In the genomic region with DNA sequence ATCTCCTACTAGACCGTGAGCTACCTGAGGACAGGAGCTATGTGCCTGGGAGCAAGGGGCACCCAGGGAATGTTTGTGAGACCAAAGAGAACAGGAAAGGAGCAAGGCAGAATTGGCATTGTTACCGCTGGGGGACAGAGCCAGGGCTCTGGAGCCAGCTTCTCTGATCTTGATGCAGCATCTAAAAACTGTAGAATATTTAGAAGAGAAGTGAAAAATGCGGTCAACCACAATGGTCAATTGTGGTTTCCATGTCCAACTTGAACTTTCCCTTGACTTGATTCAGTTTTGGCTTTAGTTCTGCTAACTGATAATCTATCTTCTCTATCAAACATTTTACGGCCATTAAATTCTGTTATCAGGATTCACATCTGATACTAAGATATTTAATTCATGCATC, we compare ENCODE assay signal across 13 cellular contexts.
DNase-seq lines count a peak whose midpoint lies in the region; ATAC-seq, FAIRE-seq and TF ChIP-seq lines count a peak whose summit lies in the region.
"Had no signal": no experiment of that assay in that cellular context is flagged by ENCODE, and none has a peak within 500 bp of the region (broad histone marks: within the 10 kb centered on the region; RNA-seq: fewer than 3 reads in every experiment).

No MANE protein-coding gene starts in this region.

- H3K4me3 Mint-ChIP-seq in astrocyte (ENCODE audit: unreplicated experiment) (no peak overlapping the region), type B pancreatic cell (no peak overlapping the region)
- no peak overlapping the region for H3K4me3 Mint-ChIP-seq in naive thymus-derived CD4-positive, alpha-beta T cell
- H3K4me3 Mint-ChIP-seq: CD8-positive, alpha-beta memory T cell; T-helper 1 cell treated with Interleukin-12 subunit alpha and Interleukin-12 subunit beta and Interleukin-4 antibody, amounts not matched to agents 30 μg/mL and 1 μg/mL, for 36 hours had no signal

- CTCF ChIA-PET in naive thymus-derived CD4-positive, alpha-beta T cell (lab: Charles Lee) = no interaction called here

- no peaks in the 10 kb centered on the region for H3K9me3 ChIP-seq in astrocyte (ENCODE audit: insufficient read depth, low read depth, low read length)
- H3K9me3 ChIP-seq in naive thymus-derived CD4-positive, alpha-beta T cell (ENCODE audit: control insufficient read depth in 2 of 3, low read length in 3 of 3) = no peaks in the 10 kb centered on the region
- H3K9me3 ChIP-seq: gastrocnemius medialis, left lung had no signal

- TF ChIP-seq CTCF in astrocyte (IDR thresholded peaks at IDR 0.05; ENCODE audit: insufficient read depth, low read depth, low read length) (no peak), type B pancreatic cell (conservative IDR thresholded peaks at IDR 0.05) (no peak)

- H3K27ac ChIP-seq in astrocyte (ENCODE audit: low read depth, low read length) = no peak overlapping the region
- no peak overlapping the region for H3K27ac ChIP-seq in naive thymus-derived CD4-positive, alpha-beta T cell (ENCODE audit: low read depth, low read length)
- H3K27ac ChIP-seq: gastrocnemius medialis, left lung had no signal

- no peaks in the 10 kb centered on the region for H3K36me3 ChIP-seq in astrocyte (ENCODE audit: insufficient read depth, low read length)
- no peaks in the 10 kb centered on the region for H3K36me3 ChIP-seq in naive thymus-derived CD4-positive, alpha-beta T cell (ENCODE audit: control insufficient read depth in 2 of 3, insufficient read depth in 3 of 3, low read length in 3 of 3)
- H3K36me3 ChIP-seq: gastrocnemius medialis, left lung had no signal

- peaks cover 11% of the 10 kb centered on the region for H3K36me3 Mint-ChIP-seq in astrocyte (ENCODE audit: low read depth, unreplicated experiment)
- no peaks in the 10 kb centered on the region for H3K36me3 Mint-ChIP-seq in type B pancreatic cell
- H3K36me3 Mint-ChIP-seq in naive thymus-derived CD4-positive, alpha-beta T cell = no peaks in the 10 kb centered on the region
- H3K36me3 Mint-ChIP-seq: CD8-positive, alpha-beta memory T cell had no signal

- no peaks in the 10 kb centered on the region for H3K9me3 Mint-ChIP-seq in astrocyte (ENCODE audit: unreplicated experiment)
- no peaks in the 10 kb centered on the region for H3K9me3 Mint-ChIP-seq in type B pancreatic cell
- H3K9me3 Mint-ChIP-seq in naive thymus-derived CD4-positive, alpha-beta T cell = peaks cover 0 to 5% (median 0%) of the 10 kb centered on the region in 11 donors
- H3K9me3 Mint-ChIP-seq: T-helper 1 cell treated with Interleukin-12 subunit alpha and Interleukin-12 subunit beta and Interleukin-4 antibody, amounts not matched to agents 30 μg/mL and 1 μg/mL, for 36 hours had no signal

- DNase-seq in astrocyte (ENCODE audit: low read depth) (peak; percentile 66), NCI-H2171 treated with DMSO at 0.1 percent for 48 hours (lab: John Stamatoyannopoulos, UW) (no peak), type B pancreatic cell (ENCODE audit: extremely low spot score, unreplicated experiment) (no peak), NCI-H774 (lab: John Stamatoyannopoulos, UW) (no peak)
- DNase-seq in naive thymus-derived CD4-positive, alpha-beta T cell = no peak
- DNase-seq: CD8-positive, alpha-beta memory T cell; gastrocnemius medialis; left lung; NCI-H146 had no signal

- H3K4me1 Mint-ChIP-seq in astrocyte (ENCODE audit: low read depth, unreplicated experiment) (peaks cover 21% of the 10 kb centered on the region), type B pancreatic cell (ENCODE audit: unreplicated experiment) (no peaks in the 10 kb centered on the region)
- peaks cover 0 to 1% (median 0%) of the 10 kb centered on the region in 7 donors for H3K4me1 Mint-ChIP-seq in naive thymus-derived CD4-positive, alpha-beta T cell
- H3K4me1 Mint-ChIP-seq: CD8-positive, alpha-beta memory T cell had no signal

- intact Hi-C loops in naive thymus-derived CD4-positive, alpha-beta T cell (cut with micrococcal nuclease) = no loop called here

- no peak overlapping the region for H2AFZ ChIP-seq in astrocyte (ENCODE audit: low read depth, low read length)

- no peaks in the 10 kb centered on the region for H3K79me2 ChIP-seq in astrocyte (ENCODE audit: insufficient read depth, low read length)

- H3K4me3 ChIP-seq in astrocyte (ENCODE audit: insufficient read depth, low read depth, low read length) = no peak overlapping the region
- H3K4me3 ChIP-seq in naive thymus-derived CD4-positive, alpha-beta T cell (ENCODE audit: low read length) = no peak overlapping the region
- H3K4me3 ChIP-seq: gastrocnemius medialis, left lung had no signal

- H3K9ac ChIP-seq in astrocyte (ENCODE audit: low read length) = no peak overlapping the region

- POLR2A ChIA-PET in naive thymus-derived CD4-positive, alpha-beta T cell (lab: Charles Lee) = no interaction called here

- H4K20me1 ChIP-seq in astrocyte (ENCODE audit: insufficient read depth, low read length) = no peaks in the 10 kb centered on the region

- H3K27ac Mint-ChIP-seq in astrocyte (ENCODE audit: unreplicated experiment) (peak overlapping the region; percentile 73), type B pancreatic cell (no peak overlapping the region)
- H3K27ac Mint-ChIP-seq in naive thymus-derived CD4-positive, alpha-beta T cell = no peak overlapping the region
- H3K27ac Mint-ChIP-seq: CD8-positive, alpha-beta memory T cell; T-helper 1 cell treated with Interleukin-12 subunit alpha and Interleukin-12 subunit beta and Interleukin-4 antibody, amounts not matched to agents 30 μg/mL and 1 μg/mL, for 36 hours had no signal

- H3K27me3 Mint-ChIP-seq in astrocyte (ENCODE audit: low read depth, unreplicated experiment) = no peaks in the 10 kb centered on the region
- no peaks in the 10 kb centered on the region for H3K27me3 Mint-ChIP-seq in type B pancreatic cell
- H3K27me3 Mint-ChIP-seq in naive thymus-derived CD4-positive, alpha-beta T cell = no peaks in the 10 kb centered on the region

- peak; percentile 89 for ATAC-seq in GM18867 (IDR thresholded peaks at IDR 0.05; ENCODE audit: unreplicated experiment)
- peak; percentile 85 for ATAC-seq in GM21515 (IDR thresholded peaks at IDR 0.05; ENCODE audit: unreplicated experiment)
- ATAC-seq in HG03039 (IDR thresholded peaks at IDR 0.05; ENCODE audit: unreplicated experiment) = peak; percentile 75
- no peak for ATAC-seq in naive thymus-derived CD4-positive, alpha-beta T cell
- ATAC-seq: gastrocnemius medialis, left lung had no signal

- H3K4me1 ChIP-seq in astrocyte (ENCODE audit: insufficient read depth, low read length) = no peaks in the 10 kb centered on the region
- no peaks in the 10 kb centered on the region for H3K4me1 ChIP-seq in naive thymus-derived CD4-positive, alpha-beta T cell (ENCODE audit: control insufficient read depth in 2 of 2, insufficient read depth in 2 of 2, low read length in 2 of 2)
- H3K4me1 ChIP-seq: gastrocnemius medialis, left lung had no signal

- FAIRE-seq in astrocyte (lab: Jason Lieb, UNC) = no peak

- H3K4me2 ChIP-seq in astrocyte (ENCODE audit: low read length) = no peak overlapping the region

- H3K27me3 ChIP-seq in astrocyte (ENCODE audit: insufficient read depth, low read length) = no peaks in the 10 kb centered on the region
- no peaks in the 10 kb centered on the region for H3K27me3 ChIP-seq in naive thymus-derived CD4-positive, alpha-beta T cell (ENCODE audit: control insufficient read depth in 2 of 2, insufficient read depth in 2 of 2, low read length in 2 of 2)
- H3K27me3 ChIP-seq: gastrocnemius medialis, left lung had no signal
